In the genomic region with DNA sequence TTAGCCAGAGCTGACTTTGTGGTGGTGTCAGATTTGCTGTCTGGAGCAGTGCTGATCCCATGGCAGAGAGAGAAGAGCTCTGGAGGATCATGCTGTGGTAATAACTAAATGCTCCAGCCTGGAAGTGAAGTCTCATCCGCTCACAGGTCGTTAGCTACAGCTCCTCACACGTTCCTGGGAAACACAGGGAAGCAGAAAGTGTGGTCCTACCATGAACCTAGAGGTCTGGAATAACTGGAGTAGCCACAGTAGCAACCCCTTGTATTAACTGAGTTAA, we compare ENCODE assay signal across 1 cellular context.
TF ChIP-seq lines count a peak whose summit lies in the region.

No MANE protein-coding gene starts in this region.

TF ChIP-seq in SK-N-SH treated with all-trans-retinoic acid at 6 μM for 48 hours, 23 proteins besides CTCF, POLR2A, EP300 and RAD21 (continued from another document):
- no peak for TF ChIP-seq RARB (CRISPR knock-in tag; IDR thresholded peaks at IDR 0.05)
- no peak for TF ChIP-seq ZFP3 (CRISPR knock-in tag; IDR thresholded peaks at IDR 0.05)
- TF ChIP-seq, protein P1, sequence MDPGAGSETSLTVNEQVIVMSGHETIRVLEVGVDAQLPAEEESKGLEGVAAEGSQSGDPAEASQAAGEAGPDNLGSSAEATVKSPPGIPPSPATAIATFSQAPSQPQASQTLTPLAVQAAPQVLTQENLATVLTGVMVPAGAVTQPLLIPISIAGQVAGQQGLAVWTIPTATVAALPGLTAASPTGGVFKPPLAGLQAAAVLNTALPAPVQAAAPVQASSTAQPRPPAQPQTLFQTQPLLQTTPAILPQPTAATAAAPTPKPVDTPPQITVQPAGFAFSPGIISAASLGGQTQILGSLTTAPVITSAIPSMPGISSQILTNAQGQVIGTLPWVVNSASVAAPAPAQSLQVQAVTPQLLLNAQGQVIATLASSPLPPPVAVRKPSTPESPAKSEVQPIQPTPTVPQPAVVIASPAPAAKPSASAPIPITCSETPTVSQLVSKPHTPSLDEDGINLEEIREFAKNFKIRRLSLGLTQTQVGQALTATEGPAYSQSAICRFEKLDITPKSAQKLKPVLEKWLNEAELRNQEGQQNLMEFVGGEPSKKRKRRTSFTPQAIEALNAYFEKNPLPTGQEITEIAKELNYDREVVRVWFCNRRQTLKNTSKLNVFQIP (CRISPR knock-in tag; IDR thresholded peaks at IDR 0.05; ENCODE audit: borderline replicate concordance, low read depth): no peak
